1 cellular context compared by ENCODE assay signal in the genomic region with DNA sequence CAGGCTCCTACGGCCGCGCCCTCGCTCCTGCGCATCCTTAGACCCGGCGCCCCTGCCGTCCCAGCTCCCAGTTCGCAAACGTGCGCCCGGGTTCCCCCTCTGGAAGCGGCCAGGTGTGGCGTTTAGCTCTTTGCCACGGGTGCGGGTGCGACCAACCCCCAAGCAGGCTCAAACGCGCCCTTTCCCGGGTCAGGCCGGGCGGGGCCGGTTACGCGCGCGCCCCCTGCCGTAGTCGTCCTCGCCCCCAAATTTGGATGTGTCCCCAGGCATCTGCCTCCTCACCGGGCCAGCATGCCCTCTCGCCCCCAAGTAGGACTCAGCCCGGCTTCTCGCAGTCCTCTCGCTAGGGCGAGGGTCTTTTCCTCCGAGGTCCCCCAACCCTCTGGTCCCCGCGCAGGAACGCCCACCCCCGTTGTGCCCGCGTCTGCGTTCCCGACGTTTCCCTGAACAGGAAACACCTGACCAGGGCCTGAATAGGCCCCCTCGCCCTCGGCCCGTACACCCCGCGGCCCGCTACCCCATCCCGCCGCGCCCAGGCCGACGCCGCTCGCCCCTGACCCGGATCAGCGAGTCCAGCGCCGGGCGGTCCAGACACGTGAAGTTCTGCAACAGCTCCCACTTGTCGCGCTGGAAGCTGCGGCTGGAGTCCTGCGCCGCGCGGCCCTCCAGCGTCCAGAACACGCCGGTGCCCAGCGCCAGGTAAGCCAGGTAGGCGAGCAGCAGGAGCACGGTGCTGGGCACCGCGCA.
TF ChIP-seq lines count a peak whose summit lies in the region.

No MANE protein-coding gene starts in this region.

TF ChIP-seq in A549, 52 proteins besides CTCF, POLR2A, EP300 and RAD21 (continued from another document):
- no peak for TF ChIP-seq BCL3 (IDR thresholded peaks at IDR 0.05)
